Comparison of ENCODE assay signal across 8 cellular contexts in genomic region chr19:34734601-34735103, GRCh38. TPM values are rescaled to one million over a fixed set of nuclear protein-coding genes. Genes with fewer than 3 reads are reported as not detected.
A peak's percentile ranks its signal among the peaks of the same experiment; 100 is the strongest.
DNase-seq lines count a peak whose midpoint lies in the region; ATAC-seq and TF ChIP-seq lines count a peak whose summit lies in the region.

No MANE protein-coding gene starts in this region.

- H3K9ac ChIP-seq in HUES64 (ENCODE audit: low read depth, low read length) = peak overlapping the region; percentile 79

- DNase-seq in A673 (ENCODE audit: low spot score) = no peak
- DNase-seq in body of pancreas = peak; percentile 66 to 85 (median 76)
- no peak for DNase-seq in DMS 273 treated with DMSO at 0.1 percent for 48 hours (lab: John Stamatoyannopoulos, UW)
- no peak for DNase-seq in NCI-H1694 (lab: John Stamatoyannopoulos, UW)

- TSS peak; percentile 43 for BruUV-seq in A673 (replicated peaks; lab: Mats Ljungman, UMichigan)

- TF ChIP-seq POLR2A in body of pancreas (IDR thresholded peaks at IDR 0.05) = no peak

- 31% methylated on average over 11 of the region's 11 CpGs for WGBS in HUES64
- 4 to 5% methylated on average over 11 of the region's 11 CpGs for WGBS in body of pancreas, 2 donors
- 42 to 47% methylated on average over 8 to 11 of the region's 11 CpGs for WGBS in mesodermal cell (ENCODE audit: insufficient coverage in 2 of 2), 2 experiments

- peak; percentile 65 for ATAC-seq in body of pancreas
- ATAC-seq in HG03432 (IDR thresholded peaks at IDR 0.05; ENCODE audit: unreplicated experiment) = no peak
- ATAC-seq in HG02870 (IDR thresholded peaks at IDR 0.05; ENCODE audit: unreplicated experiment) = no peak

- peak overlapping the region; percentile 91 for H3K27ac ChIP-seq in A673 (ENCODE audit: low read depth, low read length, poor library complexity, severe bottlenecking)
- peak overlapping the region; percentile 96 for H3K27ac ChIP-seq in HUES64 (ENCODE audit: low read depth, low read length)
- H3K27ac ChIP-seq in body of pancreas = peak overlapping the region; percentile 93 to 99 (median 98)
- peak overlapping the region; percentile 98 for H3K27ac ChIP-seq in mesodermal cell (ENCODE audit: low read depth, low read length, severe bottlenecking)

- CTCF ChIA-PET in A673 (lab: Charles Lee) = no interaction called here

- intact Hi-C loops in A673 (cut with micrococcal nuclease; ENCODE audit: unreplicated experiment) (loop anchor here (2.0 kb wide), 1 partner anchor 38 kb away; the partner anchor contains the start of gene ZNF599), body of pancreas (cut with DNase I) (no loop called here)

- H3K4me1 ChIP-seq in A673 (ENCODE audit: insufficient read depth, low read length, poor library complexity, severe bottlenecking) (no peaks in the 10 kb centered on the region), HUES64 (ENCODE audit: insufficient read depth, low read length) (0 out of 2 replicates have a peak, but pooled peaks cover 3% of the 10 kb centered on the region), body of pancreas (peaks cover 35% of the 10 kb centered on the region), mesodermal cell (ENCODE audit: control insufficient read depth, insufficient read depth, low read length, poor library complexity, severe bottlenecking) (peaks cover 3% of the 10 kb centered on the region)

- POLR2A ChIA-PET in A673 (lab: Charles Lee; ENCODE audit: low non-redundant PET) = no interaction called here

- peak overlapping the region; percentile 74 for H3K4me3 ChIP-seq in A673 (ENCODE audit: low read depth, low read length, poor library complexity, severe bottlenecking)
- H3K4me3 ChIP-seq in HUES64 (ENCODE audit: low read length) = peak overlapping the region; percentile 83
- peak overlapping the region; percentile 52 to 70 for H3K4me3 ChIP-seq in body of pancreas
- H3K4me3 ChIP-seq in mesodermal cell (ENCODE audit: extremely low read depth, insufficient read depth, low read length, poor library complexity, severe bottlenecking) = peak overlapping the region; percentile 64

- TF ChIP-seq CTCF in A673 (conservative IDR thresholded peaks at IDR 0.05; ENCODE audit: low read depth, low read length) = no peak
- TF ChIP-seq CTCF in body of pancreas (IDR thresholded peaks at IDR 0.05) = peak in 2 of 7 experiments; percentile 6 to 7

- H3K36me3 ChIP-seq in A673 (ENCODE audit: insufficient read depth, low read length, poor library complexity, severe bottlenecking) (peaks cover 12% of the 10 kb centered on the region), HUES64 (ENCODE audit: insufficient read depth, low read length) (peaks cover 13% of the 10 kb centered on the region), body of pancreas (replicated peaks in 1 of 2; ENCODE audit: insufficient read depth in 1 of 2, low read depth in 2 of 2) (peaks cover 14 to 23% of the 10 kb centered on the region in 2 donors), mesodermal cell (ENCODE audit: control insufficient read depth, insufficient read depth, low read length) (peaks cover 31% of the 10 kb centered on the region)

- H3K9me3 ChIP-seq in A673 (ENCODE audit: low read depth, low read length, poor library complexity, severe bottlenecking) (peaks cover 3% of the 10 kb centered on the region), HUES64 (ENCODE audit: insufficient read depth, low read depth, low read length) (no peaks in the 10 kb centered on the region), body of pancreas (peaks cover 0 to 21% (median 0%) of the 10 kb centered on the region in 3 donors), mesodermal cell (ENCODE audit: control insufficient read depth, low read length) (no peaks in the 10 kb centered on the region)

- no peaks in the 10 kb centered on the region for H3K27me3 ChIP-seq in A673 (replicated peaks; ENCODE audit: insufficient read depth, low read depth, low read length, poor library complexity)
- H3K27me3 ChIP-seq in HUES64 (ENCODE audit: insufficient read depth, low read length) = no peaks in the 10 kb centered on the region
- H3K27me3 ChIP-seq in body of pancreas = no peaks in the 10 kb centered on the region

RNA-seq across cellular contexts. Expression of gene ZNF181, which starts 0.6 kb away (rescaled TPM):
- total RNA-seq in A673 (2021) = 6.7 and 8.2 TPM in 2 replicates
- polyA plus RNA-seq in HUES64 (2013, experiment 1 of 2) = 10.7 TPM
- 9.9 TPM for polyA plus RNA-seq in HUES64 (2013, experiment 2 of 2)
- 10 to 100 TPM; 11.9 to 38.6 TPM for total RNA-seq in body of pancreas
- polyA plus RNA-seq in mesodermal cell (2013, experiment 1 of 2) = 9.6 TPM
- 9.9 TPM for polyA plus RNA-seq in mesodermal cell (2013, experiment 2 of 2)

RNA-seq across cellular contexts. Expression of gene ZNF599, which starts 38.4 kb away (rescaled TPM):
- 6.0 and 8.0 TPM in 2 replicates for total RNA-seq in A673 (2021)
- polyA plus RNA-seq in HUES64 (2013, experiment 1 of 2) = 3.6 TPM
- polyA plus RNA-seq in HUES64 (2013, experiment 2 of 2) = 3.0 TPM
- total RNA-seq in body of pancreas = 1 to 10 TPM; 5.3 to 5.7 TPM
- polyA plus RNA-seq in mesodermal cell (2013, experiment 1 of 2) = 5.3 TPM
- polyA plus RNA-seq in mesodermal cell (2013, experiment 2 of 2) = 5.8 TPM

RNA-seq across cellular contexts. Expression of gene ZNF302, which starts 57.2 kb away (rescaled TPM):
- total RNA-seq in A673 (2021) (24.1 and 27.7 TPM in 2 replicates), body of pancreas (10 to 100 TPM; 16.6 to 49.1 TPM)
- 13.5 TPM for polyA plus RNA-seq in HUES64 (2013, experiment 1 of 2)
- 15.0 TPM for polyA plus RNA-seq in HUES64 (2013, experiment 2 of 2)
- 16.7 TPM for polyA plus RNA-seq in mesodermal cell (2013, experiment 1 of 2)
- 17.9 TPM for polyA plus RNA-seq in mesodermal cell (2013, experiment 2 of 2)

RNA-seq across cellular contexts. Expression of gene SCGB2B2, which starts 57.7 kb away (rescaled TPM):
- total RNA-seq in A673 (2021) (0.24 and 0.28 TPM in 2 replicates), body of pancreas (1 to 10 TPM in 1 of 2 donors, under 1 TPM in 1; 0.52 to 4.3 TPM)
- not detected for polyA plus RNA-seq in HUES64 (2013, experiment 1 of 2)
- polyA plus RNA-seq in HUES64 (2013, experiment 2 of 2) = not detected
- 0.11 TPM for polyA plus RNA-seq in mesodermal cell (2013, experiment 1 of 2)
- polyA plus RNA-seq in mesodermal cell (2013, experiment 2 of 2) = 0.15 TPM

Comparison
In these comparisons a context has a peak if more than half of its experiments do, and no peak if none do; other contexts are left out.
1. DNase-seq: peak in body of pancreas (4 of 4); none in A673 (single experiment), DMS 273 treated with DMSO at 0.1 percent for 48 hours (single experiment) and NCI-H1694 (single experiment).
2. Peak in every context shown above with its lines, with median percentiles within 50 percentile points of each other: H3K27ac ChIP-seq and H3K4me3 ChIP-seq.